In genomic region chr22:28706845-28707244, GRCh38 we compare ENCODE assay signal across 23 cellular contexts.
"Had no signal": no experiment of that assay in that cellular context is flagged by ENCODE, and none has a peak within 500 bp of the region (broad histone marks: within the 10 kb centered on the region; RNA-seq: fewer than 3 reads in every experiment).

No MANE protein-coding gene starts in this region.

- ATAC-seq: activated CD4-positive, alpha-beta T cell treated with anti-CD3 and anti-CD28 coated beads for 36 hours; mucosa of descending colon; naive thymus-derived CD4-positive, alpha-beta T cell; stimulated activated naive CD8-positive, alpha-beta T cell treated with anti-CD3 and anti-CD28 coated beads, Interleukin-15, Interleukin-2, amounts not matched to agents 100 U/mL and 50 U/mL, for 24 hours; WTC11 had no signal

- H3K27me3 ChIP-seq: upper lobe of left lung had no signal

- H3K4me3 Mint-ChIP-seq: activated CD4-positive, alpha-beta T cell treated with anti-CD3 and anti-CD28 coated beads for 36 hours; activated naive CD8-positive, alpha-beta T cell treated with anti-CD3 and anti-CD28 coated beads for 36 hours; central memory CD8-positive, alpha-beta T cell; naive thymus-derived CD4-positive, alpha-beta T cell; T-helper 1 cell treated with Interleukin-12 subunit alpha and Interleukin-12 subunit beta and Interleukin-4 antibody, amounts not matched to agents 30 μg/mL and 1 μg/mL, for 36 hours; WTC11 had no signal

- H3K27ac ChIP-seq: left ventricle myocardium inferior, upper lobe of left lung had no signal

- FAIRE-seq: astrocyte, colon had no signal

- H3K9me3 ChIP-seq: left ventricle myocardium inferior, mucosa of descending colon, upper lobe of left lung had no signal

- H3K36me3 ChIP-seq: left ventricle myocardium inferior, upper lobe of left lung had no signal

- H3K4me3 ChIP-seq: left ventricle myocardium inferior, mucosa of descending colon, upper lobe of left lung had no signal

- H3K4me1 Mint-ChIP-seq: activated CD4-positive, alpha-beta T cell treated with anti-CD3 and anti-CD28 coated beads for 36 hours; activated naive CD8-positive, alpha-beta T cell treated with anti-CD3 and anti-CD28 coated beads for 36 hours; central memory CD8-positive, alpha-beta T cell; naive thymus-derived CD4-positive, alpha-beta T cell; WTC11 had no signal

- H3K27me3 Mint-ChIP-seq: activated CD4-positive, alpha-beta T cell treated with anti-CD3 and anti-CD28 coated beads for 36 hours; activated naive CD8-positive, alpha-beta T cell treated with anti-CD3 and anti-CD28 coated beads for 36 hours; central memory CD8-positive, alpha-beta T cell; naive thymus-derived CD4-positive, alpha-beta T cell had no signal

- DNase-seq: activated CD4-positive, alpha-beta T cell treated with anti-CD3 and anti-CD28 coated beads for 36 hours; activated CD4-positive, alpha-beta T cell treated with anti-CD3 and anti-CD28 coated beads, Interleukin-2, amount 50 U/mL, for 48 hours; activated CD8-positive, alpha-beta memory T cell treated with anti-CD3 and anti-CD28 coated beads, Interleukin-2, amount 50 U/mL, for 48 hours; activated naive CD4-positive, alpha-beta T cell treated with Interleukin-2 at 50 U/mL for 16 hours; activated naive CD8-positive, alpha-beta T cell treated with anti-CD3 and anti-CD28 coated beads for 36 hours; activated T-cell treated with anti-CD3 and anti-CD28 coated beads, Interleukin-2, amount 50 U/mL, for 48 hours; effector memory CD4-positive, alpha-beta T cell; foreskin melanocyte; hippocampal formation; kidney glomerular epithelial cell; left ventricle myocardium inferior; mucosa of descending colon; naive thymus-derived CD4-positive, alpha-beta T cell; retina; stimulated activated CD4-positive, alpha-beta T cell treated with anti-CD3 and anti-CD28 coated beads, Interleukin-2, amount 100 ng/mL, for 48 hours; stimulated activated naive CD8-positive, alpha-beta T cell treated with anti-CD3 and anti-CD28 coated beads, Interleukin-15, Interleukin-2, amounts not matched to agents 100 U/mL and 50 U/mL, for 24 hours; T1000; upper lobe of left lung had no signal

- H3K9me3 Mint-ChIP-seq: activated naive CD8-positive, alpha-beta T cell treated with anti-CD3 and anti-CD28 coated beads for 36 hours; central memory CD8-positive, alpha-beta T cell; naive thymus-derived CD4-positive, alpha-beta T cell; T-helper 1 cell treated with Interleukin-12 subunit alpha and Interleukin-12 subunit beta and Interleukin-4 antibody, amounts not matched to agents 30 μg/mL and 1 μg/mL, for 36 hours; WTC11 had no signal
